In genomic region chr6:7731289-7731688, GRCh38 we compare ENCODE assay signal across 30 cellular contexts. TPM values are rescaled to one million over a fixed set of nuclear protein-coding genes. Genes with fewer than 3 reads are reported as not detected.
A peak's percentile ranks its signal among the peaks of the same experiment; 100 is the strongest.
DNase-seq lines count a peak whose midpoint lies in the region; ATAC-seq and TF ChIP-seq lines count a peak whose summit lies in the region.
"Had no signal": no experiment of that assay in that cellular context is flagged by ENCODE, and none has a peak within 500 bp of the region (broad histone marks: within the 10 kb centered on the region; RNA-seq: fewer than 3 reads in every experiment).

No MANE protein-coding gene starts in this region.

- peak overlapping the region; percentile 93 for H3K4me2 ChIP-seq in smooth muscle cell

- DNase-seq in UCSD-AML1 (lab: John Stamatoyannopoulos, UW; ENCODE audit: unreplicated experiment) (peak; percentile 39), epithelial cell of prostate (ENCODE audit: low read depth, low spot score) (no peak), smooth muscle cell (lab: John Stamatoyannopoulos, UW; ENCODE audit: unreplicated experiment) (no peak), DMS153 (lab: John Stamatoyannopoulos, UW) (no peak), NCI-H1105 treated with DMSO at 0.1 percent for 48 hours (lab: John Stamatoyannopoulos, UW) (no peak)
- DNase-seq: activated CD4-positive, alpha-beta T cell treated with anti-CD3 and anti-CD28 coated beads for 48 hours; activated CD8-positive, alpha-beta memory T cell treated with anti-CD3 and anti-CD28 coated beads for 24 hours; activated gamma-delta T cell treated with Interleukin-2 at 50 U/mL for 16 hours; activated T-cell treated with anti-CD3 and anti-CD28 coated beads, Interleukin-2, amount 50 U/mL, for 1 hour; CD4-positive, alpha-beta memory T cell; cerebellar nuclear complex; DMS 273 treated with DMSO at 0.1 percent for 48 hours; dorsolateral prefrontal cortex; glutamatergic neuron; Kasumi-1; NCI-H187; NCI-H526; small intestine; stimulated activated CD4-positive, alpha-beta T cell treated with anti-CD3 and anti-CD28 coated beads, Interleukin-2, amount 100 ng/mL, for 24 hours; stomach; tibial artery had no signal

- H3K4me3 ChIP-seq in HUES48 (ENCODE audit: low read depth, low read length) (no peak overlapping the region), smooth muscle cell (no peak overlapping the region)
- H3K4me3 ChIP-seq: HAP-1, lung, stomach, tibial artery had no signal

- H3K9ac ChIP-seq in HUES48 (ENCODE audit: low read depth, low read length) (no peak overlapping the region), smooth muscle cell (ENCODE audit: low read depth) (no peak overlapping the region)

- ATAC-seq in GM21381 (IDR thresholded peaks at IDR 0.05; ENCODE audit: unreplicated experiment) (no peak), GM19452 (IDR thresholded peaks at IDR 0.05; ENCODE audit: unreplicated experiment) (no peak)

- H3K27me3 ChIP-seq in HUES48 (ENCODE audit: control insufficient read depth, insufficient read depth, low read length), result peaks cover 56% of the 10 kb centered on the region
- peaks cover 16% of the 10 kb centered on the region for H3K27me3 ChIP-seq in smooth muscle cell (ENCODE audit: low read depth)

- H3F3A ChIP-seq in smooth muscle cell (ENCODE audit: low read depth), result peaks cover 17% of the 10 kb centered on the region

- TF ChIP-seq CTCF in smooth muscle cell (IDR thresholded peaks at IDR 0.05; ENCODE audit: borderline replicate concordance, insufficient read depth, poor library complexity, severe bottlenecking), result no peak

- H3K36me3 ChIP-seq in HUES48 (ENCODE audit: control insufficient read depth, insufficient read depth, low read length) (no peaks in the 10 kb centered on the region), smooth muscle cell (ENCODE audit: low read depth) (no peaks in the 10 kb centered on the region)
- H3K36me3 ChIP-seq: HAP-1, stomach, tibial artery had no signal

- no peaks in the 10 kb centered on the region for H3K79me2 ChIP-seq in smooth muscle cell (ENCODE audit: low read depth)

- H4K20me1 ChIP-seq in smooth muscle cell (ENCODE audit: low read depth), result peaks cover 3% of the 10 kb centered on the region

- peaks cover 40% of the 10 kb centered on the region for H3K4me1 ChIP-seq in HUES48 (ENCODE audit: control insufficient read depth, insufficient read depth, low read length)
- peaks cover 28% of the 10 kb centered on the region for H3K4me1 ChIP-seq in smooth muscle cell (ENCODE audit: low read depth)
- H3K4me1 ChIP-seq: HAP-1 had no signal

- H3K27ac ChIP-seq in HUES48 (ENCODE audit: low read depth, low read length), result peak overlapping the region; percentile 5
- H3K27ac ChIP-seq in epithelial cell of prostate, result peak overlapping the region; percentile 73
- H3K27ac ChIP-seq in smooth muscle cell (ENCODE audit: low read depth), result peak overlapping the region; percentile 71
- H3K27ac ChIP-seq: dorsolateral prefrontal cortex, stomach, tibial artery, VCaP had no signal

- 44% methylated on average over 2 of the region's 2 CpGs for WGBS in smooth muscle cell (ENCODE audit: low lambda C conversion rate)

- H2AFZ ChIP-seq in smooth muscle cell (ENCODE audit: low read depth), result no peak overlapping the region

- H3K9me3 ChIP-seq in HUES48 (ENCODE audit: control insufficient read depth, insufficient read depth, low read length), result no peaks in the 10 kb centered on the region
- H3K9me3 ChIP-seq in smooth muscle cell (replicated peaks; ENCODE audit: low read depth), result no peaks in the 10 kb centered on the region
- H3K9me3 ChIP-seq: HAP-1, stomach, tibial artery had no signal

RNA-seq across cellular contexts. Expression of gene BMP6, which starts 5.4 kb away (rescaled TPM):
- total RNA-seq in smooth muscle cell, result 14.5 and 14.7 TPM in 2 replicates
- 10.1 and 17.0 TPM in 2 replicates for polyA plus RNA-seq in smooth muscle cell
- total RNA-seq: CD4-positive, alpha-beta memory T cell; HT-29; osteocyte; RPMI7951 had no signal

Comparison
In these comparisons a context has a peak if more than half of its experiments do, and no peak if none do; other contexts are left out.
1. H3K27ac ChIP-seq: peak in every context shown above with its lines; median percentile 73 in epithelial cell of prostate; 71 in smooth muscle cell; 5 in HUES48.